ENCODE assay signal across 23 cellular contexts in genomic region chr15:29131336-29132109, GRCh38.
DNase-seq lines count a peak whose midpoint lies in the region; ATAC-seq and TF ChIP-seq lines count a peak whose summit lies in the region.
"Had no signal": no experiment of that assay in that cellular context is flagged by ENCODE, and none has a peak within 500 bp of the region (broad histone marks: within the 10 kb centered on the region; RNA-seq: fewer than 3 reads in every experiment).

No MANE protein-coding gene starts in this region.

- no peak overlapping the region for H3K4me3 ChIP-seq in H7 (ENCODE audit: insufficient read depth, low read depth, low read length)
- H3K4me3 ChIP-seq: GM12878, GM23248, lower lobe of right lung, SK-N-MC had no signal

- no peak overlapping the region for H3K4me3 Mint-ChIP-seq in activated CD8-positive, alpha-beta T cell treated with anti-CD3 and anti-CD28 coated beads for 36 hours
- no peak overlapping the region for H3K4me3 Mint-ChIP-seq in nephron
- H3K4me3 Mint-ChIP-seq in activated T-helper 17 cell treated with anti-CD3 and anti-CD28 coated beads, Interleukin-2, amount 50 U/mL, for 72 hours, result no peak overlapping the region
- H3K4me3 Mint-ChIP-seq: activated CD4-positive, alpha-beta memory T cell treated with anti-CD3 and anti-CD28 coated beads, Interleukin-2, amount 10 ng/mL, durations not matched to agents 7 days and 5 days; type B pancreatic cell; WTC11 had no signal

- CTCF ChIA-PET in activated CD8-positive, alpha-beta T cell treated with anti-CD3 and anti-CD28 coated beads for 36 hours (lab: Charles Lee), result interaction anchor here (1.0 to 2.7 kb wide), 2 partner anchors 8 to 29 kb away, joined by 3 to 10 read pairs; no protein-coding TSS in a partner anchor

- intact Hi-C loops in activated CD8-positive, alpha-beta T cell treated with anti-CD3 and anti-CD28 coated beads for 36 hours (cut with micrococcal nuclease), result no loop called here

- POLR2A ChIA-PET in activated CD8-positive, alpha-beta T cell treated with anti-CD3 and anti-CD28 coated beads for 36 hours (lab: Charles Lee), result no interaction called here

- TF ChIP-seq CTCF in activated CD8-positive, alpha-beta T cell treated with anti-CD3 and anti-CD28 coated beads for 36 hours (IDR thresholded peaks at IDR 0.05), result no peak
- TF ChIP-seq CTCF in nephron (IDR thresholded peaks at IDR 0.05; ENCODE audit: unreplicated experiment in 3 of 3), result no peak

- no peaks in the 10 kb centered on the region for H3K36me3 ChIP-seq in H7 (replicated peaks; ENCODE audit: control insufficient read depth, insufficient read depth, low read length)
- H3K36me3 ChIP-seq: lower lobe of right lung had no signal

- no peak overlapping the region for H3K27ac Mint-ChIP-seq in activated CD8-positive, alpha-beta T cell treated with anti-CD3 and anti-CD28 coated beads for 36 hours
- peak overlapping the region in 2 of 3 experiments; percentile 19 to 22 for H3K27ac Mint-ChIP-seq in nephron
- H3K27ac Mint-ChIP-seq in activated T-helper 17 cell treated with anti-CD3 and anti-CD28 coated beads, Interleukin-2, amount 50 U/mL, for 72 hours, result no peak overlapping the region
- H3K27ac Mint-ChIP-seq: activated CD4-positive, alpha-beta memory T cell treated with anti-CD3 and anti-CD28 coated beads, Interleukin-2, amount 10 ng/mL, durations not matched to agents 7 days and 5 days; type B pancreatic cell; WTC11 had no signal

- H3K27me3 ChIP-seq in H7 (ENCODE audit: control insufficient read depth, insufficient read depth, low read length), result no peaks in the 10 kb centered on the region

- peaks cover 4% of the 10 kb centered on the region for H3K27me3 Mint-ChIP-seq in activated CD8-positive, alpha-beta T cell treated with anti-CD3 and anti-CD28 coated beads for 36 hours
- H3K27me3 Mint-ChIP-seq in nephron (ENCODE audit: low read depth), result peaks cover 46% of the 10 kb centered on the region
- H3K27me3 Mint-ChIP-seq in activated T-helper 17 cell treated with anti-CD3 and anti-CD28 coated beads, Interleukin-2, amount 50 U/mL, for 72 hours, result peaks cover 17% of the 10 kb centered on the region
- H3K27me3 Mint-ChIP-seq: activated CD4-positive, alpha-beta memory T cell treated with anti-CD3 and anti-CD28 coated beads, Interleukin-2, amount 10 ng/mL, durations not matched to agents 7 days and 5 days had no signal

- peak; percentile 73 for ATAC-seq in activated CD8-positive, alpha-beta T cell treated with anti-CD3 and anti-CD28 coated beads for 36 hours
- ATAC-seq in GM21737 (IDR thresholded peaks at IDR 0.05; ENCODE audit: unreplicated experiment) (no peak), HG03432 (IDR thresholded peaks at IDR 0.05; ENCODE audit: unreplicated experiment) (no peak)
- no peak for ATAC-seq in activated T-helper 17 cell treated with anti-CD3 and anti-CD28 coated beads, Interleukin-2, amount 50 U/mL, for 72 hours (replicated peaks)
- ATAC-seq: GM12878, lower lobe of right lung, WTC11 had no signal

- no peaks in the 10 kb centered on the region for H3K36me3 Mint-ChIP-seq in activated CD8-positive, alpha-beta T cell treated with anti-CD3 and anti-CD28 coated beads for 36 hours (ENCODE audit: low read depth)
- no peaks in the 10 kb centered on the region for H3K36me3 Mint-ChIP-seq in nephron (ENCODE audit: low read depth)
- no peaks in the 10 kb centered on the region for H3K36me3 Mint-ChIP-seq in activated T-helper 17 cell treated with anti-CD3 and anti-CD28 coated beads, Interleukin-2, amount 50 U/mL, for 72 hours (ENCODE audit: low read depth)
- H3K36me3 Mint-ChIP-seq: type B pancreatic cell, WTC11 had no signal

- H3K9me3 Mint-ChIP-seq in activated CD8-positive, alpha-beta T cell treated with anti-CD3 and anti-CD28 coated beads for 36 hours, result no peaks in the 10 kb centered on the region
- no peaks in the 10 kb centered on the region for H3K9me3 Mint-ChIP-seq in nephron
- H3K9me3 Mint-ChIP-seq in activated T-helper 17 cell treated with anti-CD3 and anti-CD28 coated beads, Interleukin-2, amount 50 U/mL, for 72 hours, result no peaks in the 10 kb centered on the region
- H3K9me3 Mint-ChIP-seq: activated CD4-positive, alpha-beta memory T cell treated with anti-CD3 and anti-CD28 coated beads, Interleukin-2, amount 10 ng/mL, durations not matched to agents 7 days and 5 days; type B pancreatic cell; WTC11 had no signal

- DNase-seq in CMK (ENCODE audit: low read depth), result peak; percentile 15
- DNase-seq in H7, result peak; percentile 68
- peak; percentile 24 for DNase-seq in activated CD8-positive, alpha-beta T cell treated with anti-CD3 and anti-CD28 coated beads for 36 hours
- no peak for DNase-seq in HK-2 (ENCODE audit: unreplicated experiment)
- DNase-seq: activated CD4-positive, alpha-beta memory T cell treated with anti-CD3 and anti-CD28 coated beads, Interleukin-2, amount 10 ng/mL, durations not matched to agents 7 days and 5 days; activated naive CD4-positive, alpha-beta T cell treated with anti-CD3 and anti-CD28 coated beads, Interleukin-2, amount 50 U/mL, for 16 hours; activated T-cell treated with anti-CD3 and anti-CD28 coated beads, Interleukin-2, amount 50 U/mL, for 1 hour; effector CD4-positive, alpha-beta T cell; erythroblast; GM23248; hypothalamus; NCI-H1417; NCI-H2107; NCI-H510A treated with DMSO at 0.1 percent for 48 hours had no signal

- peaks cover 3% of the 10 kb centered on the region for H3K4me1 Mint-ChIP-seq in activated CD8-positive, alpha-beta T cell treated with anti-CD3 and anti-CD28 coated beads for 36 hours (ENCODE audit: low read depth)
- peaks cover 28% of the 10 kb centered on the region for H3K4me1 Mint-ChIP-seq in nephron
- no peaks in the 10 kb centered on the region for H3K4me1 Mint-ChIP-seq in activated T-helper 17 cell treated with anti-CD3 and anti-CD28 coated beads, Interleukin-2, amount 50 U/mL, for 72 hours
- H3K4me1 Mint-ChIP-seq: activated CD4-positive, alpha-beta memory T cell treated with anti-CD3 and anti-CD28 coated beads, Interleukin-2, amount 10 ng/mL, durations not matched to agents 7 days and 5 days had no signal

Comparison
In these comparisons a context has a peak if more than half of its experiments do, and no peak if none do; other contexts are left out.
1. H3K27ac Mint-ChIP-seq: peak in nephron (2 of 3); none in activated CD8-positive, alpha-beta T cell treated with anti-CD3 and anti-CD28 coated beads for 36 hours (single experiment) and activated T-helper 17 cell treated with anti-CD3 and anti-CD28 coated beads, Interleukin-2, amount 50 U/mL, for 72 hours (single experiment).